Comparison of ENCODE assay signal across 8 cellular contexts in the genomic region with DNA sequence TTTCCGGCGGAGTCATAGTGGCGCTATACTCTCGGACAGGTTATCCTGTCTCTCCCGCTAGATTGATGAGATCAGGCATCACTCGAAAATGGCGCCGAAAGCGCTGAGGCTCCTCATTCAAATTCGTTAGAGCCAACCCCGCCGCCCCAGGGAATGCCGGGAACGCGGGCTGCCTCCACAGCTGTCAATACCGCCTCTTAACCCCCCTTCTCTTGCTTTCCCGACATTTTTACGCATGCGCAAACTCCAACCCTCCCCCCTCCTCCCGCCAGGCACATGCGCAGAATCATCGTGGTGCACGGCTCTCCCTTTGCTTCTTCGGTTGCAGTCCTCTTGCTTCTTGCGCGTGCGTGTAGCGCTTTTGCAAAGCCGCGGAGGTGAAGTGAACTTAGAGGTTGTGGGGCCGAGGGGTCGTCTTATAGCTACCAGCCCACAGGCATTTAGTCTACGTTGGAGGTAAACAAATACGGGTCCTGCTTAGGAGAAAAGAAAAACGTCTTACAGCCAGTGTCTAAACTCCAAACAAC.
A peak's percentile ranks its signal among the peaks of the same experiment; 100 is the strongest.
DNase-seq lines count a peak whose midpoint lies in the region; ATAC-seq and TF ChIP-seq lines count a peak whose summit lies in the region.

No MANE protein-coding gene starts in this region.

- H3K9me3 Mint-ChIP-seq in activated CD4-positive, alpha-beta T cell treated with anti-CD3 and anti-CD28 coated beads, Interleukin-2, amount 10 ng/mL, durations not matched to agents 24 days and 14 days: no peaks in the 10 kb centered on the region

- no peak for TF ChIP-seq CTCF in coronary artery (IDR thresholded peaks at IDR 0.05)

- peaks cover 35% of the 10 kb centered on the region for H3K36me3 Mint-ChIP-seq in activated CD4-positive, alpha-beta T cell treated with anti-CD3 and anti-CD28 coated beads, Interleukin-2, amount 10 ng/mL, durations not matched to agents 24 days and 14 days (ENCODE audit: low read depth)

- peaks cover 5% of the 10 kb centered on the region for H3K27me3 Mint-ChIP-seq in activated CD4-positive, alpha-beta T cell treated with anti-CD3 and anti-CD28 coated beads, Interleukin-2, amount 10 ng/mL, durations not matched to agents 24 days and 14 days

- peaks cover 0 to 12% (median 4%) of the 10 kb centered on the region in 11 experiments; a peak in 10 of 22 replicates for H3K36me3 ChIP-seq in BLaER1 treated with 17β-estradiol and CSF1 and Interleukin-3, amounts not matched to agents 10 nM and 100 nM

- peaks cover 45% of the 10 kb centered on the region for H3K4me1 Mint-ChIP-seq in activated CD4-positive, alpha-beta T cell treated with anti-CD3 and anti-CD28 coated beads, Interleukin-2, amount 10 ng/mL, durations not matched to agents 24 days and 14 days

- peak overlapping the region; percentile 100 for H3K4me3 Mint-ChIP-seq in activated CD4-positive, alpha-beta T cell treated with anti-CD3 and anti-CD28 coated beads, Interleukin-2, amount 10 ng/mL, durations not matched to agents 24 days and 14 days

- ATAC-seq in GM19328 (IDR thresholded peaks at IDR 0.05; ENCODE audit: unreplicated experiment): peak; percentile 63
- ATAC-seq in HG03469 (IDR thresholded peaks at IDR 0.05; ENCODE audit: unreplicated experiment): peak; percentile 41

- intact Hi-C loops in activated CD4-positive, alpha-beta T cell treated with anti-CD3 and anti-CD28 coated beads, Interleukin-2, amount 10 ng/mL, durations not matched to agents 24 days and 14 days (cut with micrococcal nuclease): loop anchor here (1.0 to 10.0 kb wide), 12 partner anchors 42 to 1370 kb away; partner anchors contain the start of genes INTS6, SPRYD7 and TRIM13

- H3K27ac Mint-ChIP-seq in activated CD4-positive, alpha-beta T cell treated with anti-CD3 and anti-CD28 coated beads, Interleukin-2, amount 10 ng/mL, durations not matched to agents 24 days and 14 days: peak overlapping the region; percentile 100

- peak overlapping the region; percentile 80 to 96 (median 92) for H3K4me3 ChIP-seq in BLaER1 treated with 17β-estradiol and CSF1 and Interleukin-3, amounts not matched to agents 10 nM and 100 nM
- peak overlapping the region; percentile 79 for H3K4me3 ChIP-seq in coronary artery

- DNase-seq in NCI-H526 (lab: John Stamatoyannopoulos, UW) (peak; percentile 99 to 100), coronary artery (ENCODE audit: low spot score) (peak; percentile 99)
- DNase-seq in activated CD4-positive, alpha-beta T cell treated with anti-CD3 and anti-CD28 coated beads, Interleukin-2, amount 10 ng/mL, durations not matched to agents 24 days and 14 days: peak; percentile 99
- DNase-seq in stimulated activated CD4-positive, alpha-beta T cell treated with anti-CD3 and anti-CD28 coated beads, Interleukin-1b, Interleukin-23, amount 100 ng/mL, for 24 hours (ENCODE audit: low read depth in 4 of 4, low spot score in 1 of 4): peak; percentile 95 to 97 (median 96)

- H3K27ac ChIP-seq in BLaER1 treated with 17β-estradiol and CSF1 and Interleukin-3, amounts not matched to agents 10 nM and 100 nM: peak overlapping the region in 10 of 11 experiments; percentile 84 to 99 (median 96); a peak in 20 of 22 replicates
- H3K27ac ChIP-seq in coronary artery (peak overlapping the region; percentile 95 to 96), layer of hippocampus (ENCODE audit: low read depth, low read length) (peak overlapping the region; percentile 77)

- H4K20me1 ChIP-seq in BLaER1 treated with 17β-estradiol and CSF1 and Interleukin-3, amounts not matched to agents 10 nM and 100 nM: peaks cover 22 to 92% (median 72%) of the 10 kb centered on the region in 11 experiments; a peak in 20 of 22 replicates

- peak overlapping the region; percentile 86 to 100 (median 97) for H3K9ac ChIP-seq in BLaER1 treated with 17β-estradiol and CSF1 and Interleukin-3, amounts not matched to agents 10 nM and 100 nM

- no peaks in the 10 kb centered on the region for H3K27me3 ChIP-seq in BLaER1 treated with 17β-estradiol and CSF1 and Interleukin-3, amounts not matched to agents 10 nM and 100 nM
- H3K27me3 ChIP-seq in layer of hippocampus (ENCODE audit: control insufficient read depth, insufficient read depth, low read length): no peaks in the 10 kb centered on the region

- peak overlapping the region; percentile 82 to 97 (median 92) for H3K4me2 ChIP-seq in BLaER1 treated with 17β-estradiol and CSF1 and Interleukin-3, amounts not matched to agents 10 nM and 100 nM

- H3K4me1 ChIP-seq in BLaER1 treated with 17β-estradiol and CSF1 and Interleukin-3, amounts not matched to agents 10 nM and 100 nM: peaks cover 28 to 57% (median 43%) of the 10 kb centered on the region in 10 experiments

- H3K9me3 ChIP-seq in BLaER1 treated with 17β-estradiol and CSF1 and Interleukin-3, amounts not matched to agents 10 nM and 100 nM (replicated peaks in 1 of 11): no peaks in the 10 kb centered on the region

Comparison
In these comparisons a context has a peak if more than half of its experiments do, and no peak if none do; other contexts are left out.
1. Peak in every context shown above with its lines: DNase-seq, ATAC-seq, H3K4me3 ChIP-seq and H3K27ac ChIP-seq.